ENCODE assay signal across 1 cellular context in genomic region chr12:106089935-106090334, GRCh38.
TF ChIP-seq lines count a peak whose summit lies in the region.

No MANE protein-coding gene starts in this region.

TF ChIP-seq in HepG2, 621 proteins besides CTCF, POLR2A, EP300 and RAD21:
- TF ChIP-seq TFAP4 (IDR thresholded peaks at IDR 0.05; ENCODE audit: borderline replicate concordance, low read depth), result no peak
- TF ChIP-seq TCF7L2 (IDR thresholded peaks at IDR 0.05; ENCODE audit: low read depth, low read length), result no peak
- no peak for TF ChIP-seq HMGXB3 (CRISPR knock-in tag; IDR thresholded peaks at IDR 0.05; ENCODE audit: borderline replicate concordance)
- no peak for TF ChIP-seq ZNF747 (CRISPR knock-in tag; IDR thresholded peaks at IDR 0.05; ENCODE audit: borderline replicate concordance)
